ENCODE assay signal across 27 cellular contexts in the genomic region with DNA sequence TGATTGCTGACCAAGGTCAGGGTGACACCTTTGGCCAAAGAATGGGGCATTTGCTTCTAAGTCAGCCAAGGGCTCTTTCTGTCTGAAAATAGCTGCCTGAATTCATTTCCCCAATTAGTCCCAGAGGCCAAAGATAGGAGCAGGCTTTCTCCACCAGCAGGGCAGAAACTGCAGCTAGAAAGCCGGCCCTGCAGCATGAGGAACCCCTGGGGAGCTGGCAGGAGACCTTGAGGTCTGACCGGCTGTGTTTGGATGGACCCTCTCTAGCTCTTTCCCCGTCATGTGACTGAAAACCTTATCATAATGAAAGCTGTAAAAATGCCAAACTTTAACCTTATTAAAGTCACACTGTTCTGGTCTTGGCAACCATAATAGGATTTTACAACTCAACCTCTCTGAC.
DNase-seq lines count a peak whose midpoint lies in the region; ATAC-seq and TF ChIP-seq lines count a peak whose summit lies in the region.
"Had no signal": no experiment of that assay in that cellular context is flagged by ENCODE, and none has a peak within 500 bp of the region (broad histone marks: within the 10 kb centered on the region; RNA-seq: fewer than 3 reads in every experiment).

No MANE protein-coding gene starts in this region.

- intact Hi-C loops in body of pancreas (cut with DNase I) (loop anchor here (10.0 kb wide), 1 partner anchor 53 kb away; no protein-coding TSS in a partner anchor), right cardiac atrium (cut with DNase I) (loop anchor here in 1 of 4 donors (5.0 kb wide), 1 partner anchor 60 kb away; no protein-coding TSS in a partner anchor), psoas muscle (cut with DNase I) (loop anchor here (5.0 kb wide), 2 partner anchors 45 to 60 kb away; no protein-coding TSS in a partner anchor)

- peak overlapping the region; percentile 24; the same call in 1 of the 2 replicates for H3K27ac ChIP-seq in C4-2B
- H3K27ac ChIP-seq in body of pancreas: peak overlapping the region; percentile 87 to 93 (median 90)
- peak overlapping the region; percentile 87 for H3K27ac ChIP-seq in right cardiac atrium (ENCODE audit: low read length)
- peak overlapping the region; percentile 80 for H3K27ac ChIP-seq in psoas muscle
- H3K27ac ChIP-seq: left lung had no signal

- no peaks in the 10 kb centered on the region for H3K9me3 Mint-ChIP-seq in HFFc6
- H3K9me3 Mint-ChIP-seq: activated CD4-positive, alpha-beta memory T cell treated with anti-CD3 and anti-CD28 coated beads for 36 hours; central memory CD8-positive, alpha-beta T cell; H9; mesothelial cell of epicardium; neural crest cell had no signal

- H3K36me3 Mint-ChIP-seq in HFFc6 (ENCODE audit: low read depth): no peaks in the 10 kb centered on the region
- H3K36me3 Mint-ChIP-seq: activated CD4-positive, alpha-beta memory T cell treated with anti-CD3 and anti-CD28 coated beads for 36 hours; activated naive CD8-positive, alpha-beta T cell; mesothelial cell of epicardium had no signal

- H3K4me1 ChIP-seq in body of pancreas (peaks cover 68% of the 10 kb centered on the region), right cardiac atrium (ENCODE audit: control insufficient read depth, insufficient read depth, low read length) (peaks cover 15% of the 10 kb centered on the region), psoas muscle (peaks cover 23% of the 10 kb centered on the region)
- H3K4me1 ChIP-seq: left lung had no signal

- H3K27me3 Mint-ChIP-seq in HFFc6 (ENCODE audit: insufficient read depth): peaks cover 29% of the 10 kb centered on the region
- H3K27me3 Mint-ChIP-seq: activated CD4-positive, alpha-beta memory T cell treated with anti-CD3 and anti-CD28 coated beads for 36 hours; activated naive CD8-positive, alpha-beta T cell; B cell; central memory CD8-positive, alpha-beta T cell had no signal

- peaks cover 2% of the 10 kb centered on the region for H3K4me1 Mint-ChIP-seq in HFFc6 (ENCODE audit: low read depth)
- H3K4me1 Mint-ChIP-seq: B cell had no signal

- WGBS in body of pancreas, 2 donors: 17 to 27% methylated on average over 3 of the region's 3 CpGs
- WGBS in right cardiac atrium: 26% methylated on average over 3 of the region's 3 CpGs
- 16 to 30% (median 17%) methylated on average over 3 of the region's 3 CpGs for WGBS in psoas muscle, 3 donors

- H3K27me3 ChIP-seq in body of pancreas: no peaks in the 10 kb centered on the region
- no peaks in the 10 kb centered on the region for H3K27me3 ChIP-seq in right cardiac atrium (ENCODE audit: control insufficient read depth, insufficient read depth)
- no peaks in the 10 kb centered on the region for H3K27me3 ChIP-seq in psoas muscle (ENCODE audit: insufficient read depth in 3 of 3, low read length in 2 of 3)
- H3K27me3 ChIP-seq: left lung had no signal

- no peak overlapping the region for H3K4me3 ChIP-seq in body of pancreas
- H3K4me3 ChIP-seq in right cardiac atrium (ENCODE audit: low read length): no peak overlapping the region
- no peak overlapping the region for H3K4me3 ChIP-seq in psoas muscle
- H3K4me3 ChIP-seq: left lung had no signal

- ATAC-seq in body of pancreas (peak; percentile 71), right cardiac atrium (peak; percentile 5 to 47), psoas muscle (peak in 3 of 4 donors; percentile 36 to 64 (median 47))
- ATAC-seq: left lung had no signal

- H3K4me3 Mint-ChIP-seq in HFFc6: no peak overlapping the region
- H3K4me3 Mint-ChIP-seq: activated CD4-positive, alpha-beta memory T cell treated with anti-CD3 and anti-CD28 coated beads for 36 hours; activated naive CD8-positive, alpha-beta T cell; B cell; central memory CD8-positive, alpha-beta T cell; H9; mesothelial cell of epicardium; neural crest cell had no signal

- TF ChIP-seq CTCF in C4-2B (conservative IDR thresholded peaks at IDR 0.05) (no peak), body of pancreas (IDR thresholded peaks at IDR 0.05) (peak in 4 of 7 experiments; percentile 22 to 34 (median 32)), psoas muscle (IDR thresholded peaks at IDR 0.05) (no peak), HFFc6 (IDR thresholded peaks at IDR 0.05) (no peak)

- H3K27ac Mint-ChIP-seq in HFFc6: no peak overlapping the region
- H3K27ac Mint-ChIP-seq: activated CD4-positive, alpha-beta memory T cell treated with anti-CD3 and anti-CD28 coated beads for 36 hours; activated naive CD8-positive, alpha-beta T cell; B cell; mesothelial cell of epicardium had no signal

- DNase-seq in body of pancreas (peak; percentile 57 to 75 (median 72)), right cardiac atrium (peak in 2 of 3 donors; percentile 69 to 73), psoas muscle (no peak), NCI-H146 (lab: John Stamatoyannopoulos, UW) (no peak), MV-4-11 (lab: John Stamatoyannopoulos, UW) (no peak), nucleus accumbens (lab: John Stamatoyannopoulos, UW) (no peak), HFFc6 (no peak)
- DNase-seq: activated CD4-positive, alpha-beta memory T cell treated with anti-CD3 and anti-CD28 coated beads for 36 hours; activated CD4-positive, CD25-positive, alpha-beta regulatory T cell; aorta; COR-L47; DMS79 treated with DMSO at 0.1 percent for 48 hours; glutamatergic neuron; H9; left lung; NCI-H1417; NCI-H2081 treated with DMSO at 0.1 percent for 48 hours; NCI-H345; NCI-H774; posterior cingulate gyrus; SW 1271 had no signal

- H3K9me3 ChIP-seq in body of pancreas: no peaks in the 10 kb centered on the region
- no peaks in the 10 kb centered on the region for H3K9me3 ChIP-seq in right cardiac atrium (ENCODE audit: control insufficient read depth, low read length)
- H3K9me3 ChIP-seq in psoas muscle: no peaks in the 10 kb centered on the region
- H3K9me3 ChIP-seq: left lung had no signal

- H3K36me3 ChIP-seq in body of pancreas (replicated peaks in 1 of 2; ENCODE audit: insufficient read depth in 1 of 2, low read depth in 2 of 2): no peaks in the 10 kb centered on the region
- no peaks in the 10 kb centered on the region for H3K36me3 ChIP-seq in psoas muscle (ENCODE audit: insufficient read depth in 1 of 2, low read depth in 1 of 2)
- H3K36me3 ChIP-seq: left lung had no signal

- TF ChIP-seq POLR2A in body of pancreas (IDR thresholded peaks at IDR 0.05): peak in 2 of 3 donors; percentile 46 to 48

Comparison
In these comparisons a context has a peak if more than half of its experiments do, and no peak if none do; other contexts are left out.
1. H3K27ac ChIP-seq: peak in every context shown above with its lines; median percentile 90 in body of pancreas; 87 in right cardiac atrium; 80 in psoas muscle; 24 in C4-2B.
2. CTCF ChIP-seq: peak in body of pancreas (4 of 7); none in C4-2B (single experiment), psoas muscle (single experiment) and HFFc6 (single experiment).
3. DNase-seq: peak in body of pancreas (4 of 4) and right cardiac atrium (2 of 3); none in psoas muscle (0 of 2), NCI-H146 (single experiment), MV-4-11 (single experiment), nucleus accumbens (0 of 56) and HFFc6 (single experiment).
4. Peak in every context shown above with its lines, with median percentiles within 50 percentile points of each other: ATAC-seq.